ENCODE assay signal across 8 cellular contexts in the genomic region with DNA sequence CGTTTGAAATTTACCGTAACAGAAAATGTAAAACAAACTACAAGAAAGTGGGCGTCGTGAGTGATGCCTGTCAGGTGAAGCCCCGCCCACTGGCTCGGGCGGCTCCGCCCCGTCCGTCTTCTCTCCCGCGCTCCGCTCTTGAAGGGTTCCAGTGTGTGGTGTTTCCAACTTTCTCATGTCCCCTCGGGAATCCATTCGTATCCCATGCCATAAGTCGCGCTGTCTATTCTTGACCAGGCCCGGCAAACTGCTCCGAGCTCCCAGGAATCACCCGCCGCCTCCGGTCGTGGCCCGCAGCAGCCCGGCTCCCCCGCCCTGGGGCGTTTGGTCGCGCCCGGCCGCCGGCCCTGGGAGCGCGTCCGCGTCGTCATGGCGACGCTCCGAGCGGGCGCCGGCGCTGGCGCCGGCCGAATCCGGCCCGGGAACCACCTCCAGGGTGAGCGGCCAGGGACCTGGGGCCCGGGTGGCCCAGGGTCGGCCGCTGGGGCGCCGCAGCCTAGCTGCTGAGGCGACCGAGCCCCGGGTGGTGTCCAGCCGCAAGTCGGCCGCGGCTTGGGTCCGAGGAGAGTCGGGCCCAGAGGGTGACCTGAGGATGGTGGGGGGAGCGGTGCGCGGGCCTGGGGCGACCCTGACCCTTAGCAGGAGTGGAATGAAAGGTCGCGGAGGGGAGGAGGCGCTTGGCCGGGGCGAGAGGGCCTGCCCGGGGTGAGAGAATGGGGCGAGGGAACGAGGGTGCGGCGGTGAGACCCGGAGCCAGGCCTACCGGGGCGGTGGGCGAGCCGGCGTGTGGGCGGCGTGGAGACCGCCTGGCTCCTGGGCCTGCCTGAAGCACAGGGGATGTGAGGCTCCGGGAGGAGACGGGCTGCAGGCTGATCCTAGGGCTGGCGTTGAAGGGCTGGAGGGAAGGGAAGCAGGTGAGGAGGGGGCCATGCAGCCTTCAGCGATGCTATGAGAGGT. TPM values are rescaled to one million over a fixed set of nuclear protein-coding genes. Genes with fewer than 3 reads are reported as not detected.
DNase-seq lines count a peak whose midpoint lies in the region; ATAC-seq, FAIRE-seq and TF ChIP-seq lines count a peak whose summit lies in the region.

A gene (plus strand): TSS at position 375 of the 957 bp plus-strand sequence. CDS start 1,683 bp downstream, outside the sequence.

- POLR2A ChIA-PET in T-cell (lab: Charles Lee) = no interaction called here

- H3K36me3 ChIP-seq in bronchial epithelial cell (ENCODE audit: control insufficient read depth, insufficient read depth, low read length) (no peaks in the 10 kb centered on the region), skeletal muscle satellite cell (ENCODE audit: insufficient read depth, low read length) (no peaks in the 10 kb centered on the region)

- H3K27me3 ChIP-seq in bronchial epithelial cell (ENCODE audit: control insufficient read depth, insufficient read depth, low read length) (peaks cover 2% of the 10 kb centered on the region), skeletal muscle satellite cell (ENCODE audit: control insufficient read depth, insufficient read depth, low read length) (peaks cover 53% of the 10 kb centered on the region)

- peak within 1 kb of the TSS; percentile 72 for H3K9ac ChIP-seq in skeletal muscle satellite cell (ENCODE audit: low read depth, low read length)

- no peak within 1 kb of the TSS for H3K27ac Mint-ChIP-seq in T-cell

- H3K9me3 Mint-ChIP-seq in T-cell = peaks cover 0 to 4% (median 0%) of the 10 kb centered on the region in 3 donors

- H3K27me3 Mint-ChIP-seq in T-cell = peaks cover 52 to 56% of the 10 kb centered on the region in 2 donors

- ATAC-seq in GM21381 (IDR thresholded peaks at IDR 0.05; ENCODE audit: unreplicated experiment) (peak; percentile 76), T-cell (replicated peaks in 1 of 4) (peak in 2 of 4 experiments; percentile 31 to 37)

- DNase-seq in COLO829 (ENCODE audit: low spot score) (peak; percentile 42), KBM-7 (peak; percentile 69), T-cell (peak in 14 of 34 experiments; percentile 0 to 20 (median 12)), bronchial epithelial cell (ENCODE audit: low read depth) (peak; percentile 60), inferior parietal cortex (ENCODE audit: extremely low spot score) (peak; percentile 73), epidermal melanocyte (ENCODE audit: insufficient read length, low spot score) (no peak)

- CTCF ChIA-PET in T-cell (lab: Charles Lee) = no interaction called here

- no peak for FAIRE-seq in bronchial epithelial cell (lab: Jason Lieb, UNC)

- no peak for TF ChIP-seq CTCF in bronchial epithelial cell (IDR thresholded peaks at IDR 0.05; ENCODE audit: insufficient read depth, low read length, severe bottlenecking)

- in situ Hi-C loops in KBM-7 (cut with MboI; ENCODE audit: low pct_unique_long_range_greater_than_20kb, low sequenced_read_pairs) = no loop called here

- peak within 1 kb of the TSS; percentile 53 to 70 (median 57) for H3K4me3 Mint-ChIP-seq in T-cell

- peak within 1 kb of the TSS; percentile 96 for H3K4me2 ChIP-seq in skeletal muscle satellite cell (ENCODE audit: low read length)

- H3K4me3 ChIP-seq in bronchial epithelial cell (ENCODE audit: low read depth, low read length) = peak within 1 kb of the TSS; percentile 41
- H3K4me3 ChIP-seq in skeletal muscle satellite cell (ENCODE audit: low read length) = peak within 1 kb of the TSS; percentile 77

- H3K9me3 ChIP-seq in skeletal muscle satellite cell (replicated peaks; ENCODE audit: low read length) = no peaks in the 10 kb centered on the region

- peaks cover 6 to 12% (median 8%) of the 10 kb centered on the region in 3 donors for H3K4me1 Mint-ChIP-seq in T-cell

- no peaks in the 10 kb centered on the region for H3K36me3 Mint-ChIP-seq in T-cell

- H3K4me1 ChIP-seq in skeletal muscle satellite cell (ENCODE audit: control insufficient read depth, insufficient read depth, low read length) = no peaks in the 10 kb centered on the region

RNA-seq across cellular contexts. Expression of the gene that starts here (rescaled TPM):
- total RNA-seq in T-cell (not detected), bronchial epithelial cell (0.26 TPM in 1 of 2 replicates, not detected in the other)
- not detected in 2 replicates for total RNA-seq in skeletal muscle satellite cell (2012; rRNA removed)

Comparison
In these comparisons a context has a peak if more than half of its experiments do, and no peak if none do; other contexts are left out.
1. Peak in DNase-seq and H3K4me3 ChIP-seq in bronchial epithelial cell; RNA of the gene not detected or under 1 TPM.